20 cellular contexts compared by ENCODE assay signal in the genomic region with DNA sequence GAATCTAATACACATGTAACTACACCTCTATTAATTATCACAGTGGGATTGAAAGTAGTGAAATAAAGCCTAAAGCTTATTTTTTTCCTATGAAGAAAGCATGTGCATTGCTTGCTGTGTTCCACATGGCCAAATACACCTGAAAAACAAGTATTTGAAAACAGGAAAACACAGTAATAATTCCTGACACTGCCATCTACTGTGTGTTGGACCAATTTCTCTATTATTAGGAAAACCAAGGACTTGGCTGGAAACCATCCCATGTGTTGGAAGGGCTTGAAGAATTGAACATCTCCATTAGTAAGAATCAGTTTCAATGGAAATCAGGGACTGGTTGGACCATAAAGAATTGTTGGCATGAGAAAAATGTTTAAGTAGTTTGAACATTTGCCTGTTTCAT.
"Had no signal": no experiment of that assay in that cellular context is flagged by ENCODE, and none has a peak within 500 bp of the region (broad histone marks: within the 10 kb centered on the region; RNA-seq: fewer than 3 reads in every experiment).

No MANE protein-coding gene starts in this region.

- DNase-seq: activated B cell treated with CpG ODN at 0.5 μM for 24 hours; activated CD4-positive, alpha-beta T cell treated with anti-CD3 and anti-CD28 coated beads, Interleukin-2, amount 10 ng/mL, durations not matched to agents 24 days and 14 days; activated CD8-positive, alpha-beta memory T cell treated with anti-CD3 and anti-CD28 coated beads for 24 hours; activated naive CD4-positive, alpha-beta T cell treated with anti-CD3 and anti-CD28 coated beads, Interleukin-2, amount 50 U/mL, for 16 hours; activated T-cell treated with anti-CD3 and anti-CD28 coated beads for 4 hours; adrenal gland; body of pancreas; effector memory CD8-positive, alpha-beta T cell; immature natural killer cell; left cardiac atrium; naive B cell; stimulated activated CD4-positive, alpha-beta T cell treated with anti-CD3 and anti-CD28 coated beads, Interleukin-1b, Interleukin-23, amount 100 ng/mL, for 48 hours; stimulated activated naive B cell treated with anti-CD40 and anti-IgM and Interleukin-4, amounts not matched to agents 10 μg/mL and 1 μg/mL and 100 μg/mL, for 72 hours; T-helper 2 cell; trophoblast cell had no signal

- H3K27ac Mint-ChIP-seq: activated B cell treated with CpG ODN at 0.5 μM for 24 hours; activated CD4-positive, alpha-beta T cell treated with anti-CD3 and anti-CD28 coated beads, Interleukin-2, amount 10 ng/mL, durations not matched to agents 24 days and 14 days; dendritic cell treated with granulocyte-macrophage colony-stimulating factor and Interleukin-4, amounts not matched to agents 40 ng/mL and 50 ng/mL, for 4 days; effector memory CD8-positive, alpha-beta T cell; immature natural killer cell; naive B cell; stimulated activated naive B cell treated with anti-CD40 and anti-IgM and Interleukin-4, amounts not matched to agents 10 μg/mL and 1 μg/mL and 100 μg/mL, for 72 hours had no signal

- H3K27me3 ChIP-seq: adrenal gland, body of pancreas, right atrium auricular region had no signal

- H2AFZ ChIP-seq: parathyroid adenoma had no signal

- H3K27me3 Mint-ChIP-seq: activated B cell treated with CpG ODN at 0.5 μM for 24 hours; central memory CD8-positive, alpha-beta T cell; dendritic cell treated with granulocyte-macrophage colony-stimulating factor and Interleukin-4, amounts not matched to agents 40 ng/mL and 50 ng/mL, for 4 days; effector memory CD8-positive, alpha-beta T cell; naive B cell had no signal

- H3K4me3 Mint-ChIP-seq: activated B cell treated with CpG ODN at 0.5 μM for 24 hours; activated CD4-positive, alpha-beta T cell treated with anti-CD3 and anti-CD28 coated beads, Interleukin-2, amount 10 ng/mL, durations not matched to agents 24 days and 14 days; central memory CD8-positive, alpha-beta T cell; dendritic cell treated with granulocyte-macrophage colony-stimulating factor and Interleukin-4, amounts not matched to agents 40 ng/mL and 50 ng/mL, for 4 days; effector memory CD8-positive, alpha-beta T cell; immature natural killer cell; naive B cell; stimulated activated naive B cell treated with anti-CD40 and anti-IgM and Interleukin-4, amounts not matched to agents 10 μg/mL and 1 μg/mL and 100 μg/mL, for 72 hours had no signal

- H3K4me1 Mint-ChIP-seq: activated B cell treated with CpG ODN at 0.5 μM for 24 hours; activated CD4-positive, alpha-beta T cell treated with anti-CD3 and anti-CD28 coated beads, Interleukin-2, amount 10 ng/mL, durations not matched to agents 24 days and 14 days; central memory CD8-positive, alpha-beta T cell; immature natural killer cell; naive B cell; stimulated activated naive B cell treated with anti-CD40 and anti-IgM and Interleukin-4, amounts not matched to agents 10 μg/mL and 1 μg/mL and 100 μg/mL, for 72 hours had no signal

- H3K27ac ChIP-seq: adrenal gland, body of pancreas, epithelial cell of prostate, parathyroid adenoma, right atrium auricular region had no signal

- H3K36me3 ChIP-seq: adrenal gland, right atrium auricular region had no signal

- H3K9me3 Mint-ChIP-seq: activated CD4-positive, alpha-beta T cell treated with anti-CD3 and anti-CD28 coated beads, Interleukin-2, amount 10 ng/mL, durations not matched to agents 24 days and 14 days; central memory CD8-positive, alpha-beta T cell; effector memory CD8-positive, alpha-beta T cell had no signal

- H3K79me2 ChIP-seq: parathyroid adenoma had no signal

- H3K9me3 ChIP-seq: body of pancreas had no signal

- ATAC-seq: body of pancreas; effector memory CD8-positive, alpha-beta T cell; left cardiac atrium; stimulated activated naive B cell treated with anti-CD40 and anti-IgM and Interleukin-4, amounts not matched to agents 10 μg/mL and 1 μg/mL and 100 μg/mL, for 72 hours had no signal

- H3K4me1 ChIP-seq: adrenal gland, body of pancreas, parathyroid adenoma, right atrium auricular region had no signal

- H3K4me3 ChIP-seq: adrenal gland, body of pancreas, right atrium auricular region had no signal
